Comparison of ENCODE assay signal across 15 cellular contexts in genomic region chrX:13094374-13094773, GRCh38. TPM values are rescaled to one million over a fixed set of nuclear protein-coding genes. Genes with fewer than 3 reads are reported as not detected.
DNase-seq lines count a peak whose midpoint lies in the region; ATAC-seq and TF ChIP-seq lines count a peak whose summit lies in the region.
"Had no signal": no experiment of that assay in that cellular context is flagged by ENCODE, and none has a peak within 500 bp of the region (broad histone marks: within the 10 kb centered on the region; RNA-seq: fewer than 3 reads in every experiment).

No MANE protein-coding gene starts in this region.

- in situ Hi-C loops in Panc1 (cut with HindIII; ENCODE audit: low pct_unique_long_range_greater_than_20kb, low sequenced_read_pairs) = no loop called here

- no peaks in the 10 kb centered on the region for H3K79me2 ChIP-seq in smooth muscle cell (ENCODE audit: low read depth)

- H3K4me3 ChIP-seq in Panc1 (ENCODE audit: low read depth in 2 of 2, low read length in 2 of 2) (no peak overlapping the region), smooth muscle cell (no peak overlapping the region)

- no peaks in the 10 kb centered on the region for H3K36me3 ChIP-seq in Panc1 (ENCODE audit: control insufficient read depth, insufficient read depth, low read length)
- H3K36me3 ChIP-seq in smooth muscle cell (ENCODE audit: low read depth) = no peaks in the 10 kb centered on the region

- no peaks in the 10 kb centered on the region for H3K27me3 ChIP-seq in Panc1 (ENCODE audit: control insufficient read depth, insufficient read depth, low read length)
- H3K27me3 ChIP-seq in smooth muscle cell (ENCODE audit: low read depth) = no peaks in the 10 kb centered on the region

- H3K36me3 Mint-ChIP-seq in T-helper 1 cell treated with Interleukin-12 subunit alpha and Interleukin-12 subunit beta and Interleukin-4 antibody, amounts not matched to agents 30 μg/mL and 1 μg/mL, for 36 hours (ENCODE audit: low read depth) = peaks cover 3% of the 10 kb centered on the region
- peaks cover 7% of the 10 kb centered on the region for H3K36me3 Mint-ChIP-seq in central memory CD8-positive, alpha-beta T cell (ENCODE audit: insufficient read depth)

- no TSS peak for BruUV-seq in Panc1 (replicated peaks; lab: Mats Ljungman, UMichigan)

- no peaks in the 10 kb centered on the region for H3K9me3 ChIP-seq in Panc1 (ENCODE audit: control insufficient read depth, insufficient read depth, low read depth, low read length)
- H3K9me3 ChIP-seq in smooth muscle cell (replicated peaks; ENCODE audit: low read depth) = no peaks in the 10 kb centered on the region

- no peak for ATAC-seq in Panc1
- no peak for ATAC-seq in central memory CD8-positive, alpha-beta T cell (replicated peaks; ENCODE audit: extremely low read depth, poor library complexity, severe bottlenecking)
- no peak for ATAC-seq in GM21576 (IDR thresholded peaks at IDR 0.05; ENCODE audit: unreplicated experiment)
- ATAC-seq: left lobe of liver had no signal

- H4K20me1 ChIP-seq in smooth muscle cell (ENCODE audit: low read depth) = no peaks in the 10 kb centered on the region

- H3F3A ChIP-seq in smooth muscle cell (ENCODE audit: low read depth) = peaks cover 15% of the 10 kb centered on the region

- no peak overlapping the region for H3K9ac ChIP-seq in smooth muscle cell (ENCODE audit: low read depth)

- intact Hi-C loops in Panc1 (cut with micrococcal nuclease; ENCODE audit: unreplicated experiment) = loop anchor here (10.0 kb wide), 1 partner anchor 110 kb away; no protein-coding TSS in a partner anchor

- H3K9me3 Mint-ChIP-seq in T-helper 1 cell treated with Interleukin-12 subunit alpha and Interleukin-12 subunit beta and Interleukin-4 antibody, amounts not matched to agents 30 μg/mL and 1 μg/mL, for 36 hours = no peaks in the 10 kb centered on the region
- no peaks in the 10 kb centered on the region for H3K9me3 Mint-ChIP-seq in central memory CD8-positive, alpha-beta T cell

- no peak for TF ChIP-seq CTCF in Panc1 (IDR thresholded peaks at IDR 0.05)
- TF ChIP-seq CTCF in smooth muscle cell (IDR thresholded peaks at IDR 0.05; ENCODE audit: borderline replicate concordance, insufficient read depth, poor library complexity, severe bottlenecking) = no peak

- H3K4me1 ChIP-seq in Panc1 (ENCODE audit: control insufficient read depth, insufficient read depth, low read length) (peaks cover 10% of the 10 kb centered on the region), smooth muscle cell (ENCODE audit: low read depth) (peaks cover 24% of the 10 kb centered on the region)

- peak overlapping the region; percentile 15 for H2AFZ ChIP-seq in smooth muscle cell (ENCODE audit: low read depth)

- peak overlapping the region; percentile 75 for H3K4me2 ChIP-seq in smooth muscle cell

- no peaks in the 10 kb centered on the region for H3K27me3 Mint-ChIP-seq in T-helper 1 cell treated with Interleukin-12 subunit alpha and Interleukin-12 subunit beta and Interleukin-4 antibody, amounts not matched to agents 30 μg/mL and 1 μg/mL, for 36 hours (ENCODE audit: low read depth)
- H3K27me3 Mint-ChIP-seq in central memory CD8-positive, alpha-beta T cell = no peaks in the 10 kb centered on the region

- POLR2A ChIA-PET in Panc1 (lab: Charles Lee) = no interaction called here

- DNase-seq in T-helper 1 cell = no peak
- DNase-seq in Panc1 (ENCODE audit: low read depth, low spot score) = no peak
- no peak for DNase-seq in central memory CD8-positive, alpha-beta T cell (ENCODE audit: low spot score in 2 of 2)
- DNase-seq in smooth muscle cell (lab: John Stamatoyannopoulos, UW; ENCODE audit: unreplicated experiment) = no peak
- no peak for DNase-seq in SK-N-DZ (ENCODE audit: low spot score)
- DNase-seq in DMS 273 (lab: John Stamatoyannopoulos, UW; ENCODE audit: unreplicated experiment) = no peak
- DNase-seq: erythroblast, H9, hippocampal formation, MM.1S, NCI-H2171 treated with DMSO at 0.1 percent for 48 hours had no signal

- H3K4me3 Mint-ChIP-seq in T-helper 1 cell treated with Interleukin-12 subunit alpha and Interleukin-12 subunit beta and Interleukin-4 antibody, amounts not matched to agents 30 μg/mL and 1 μg/mL, for 36 hours = peak overlapping the region; percentile 38
- H3K4me3 Mint-ChIP-seq in central memory CD8-positive, alpha-beta T cell = no peak overlapping the region
- H3K4me3 Mint-ChIP-seq: H9 had no signal

- CTCF ChIA-PET in Panc1 (lab: Charles Lee) = no interaction called here

- peaks cover 74% of the 10 kb centered on the region for H3K4me1 Mint-ChIP-seq in T-helper 1 cell treated with Interleukin-12 subunit alpha and Interleukin-12 subunit beta and Interleukin-4 antibody, amounts not matched to agents 30 μg/mL and 1 μg/mL, for 36 hours (ENCODE audit: low read depth)
- peaks cover 45% of the 10 kb centered on the region for H3K4me1 Mint-ChIP-seq in central memory CD8-positive, alpha-beta T cell

- H3K27ac ChIP-seq in Panc1 (ENCODE audit: low read length) = peak overlapping the region; percentile 81
- H3K27ac ChIP-seq in smooth muscle cell (ENCODE audit: low read depth) = peak overlapping the region; percentile 86

- peak overlapping the region; percentile 89 for H3K27ac Mint-ChIP-seq in T-helper 1 cell treated with Interleukin-12 subunit alpha and Interleukin-12 subunit beta and Interleukin-4 antibody, amounts not matched to agents 30 μg/mL and 1 μg/mL, for 36 hours
- H3K27ac Mint-ChIP-seq in central memory CD8-positive, alpha-beta T cell (ENCODE audit: low read depth) = peak overlapping the region; percentile 88
- H3K27ac Mint-ChIP-seq: H9 had no signal

RNA-seq across cellular contexts. Expression of gene FAM9C, which starts 50.0 kb away (rescaled TPM):
- not detected for total RNA-seq in Panc1 (2021; ENCODE audit: unreplicated experiment)
- polyA plus RNA-seq in Panc1 (2012; ENCODE audit: insufficient read length) = not detected
- total RNA-seq in smooth muscle cell = not detected in 2 replicates
- polyA plus RNA-seq in smooth muscle cell = not detected in 2 replicates
- not detected in 2 replicates for polyA plus RNA-seq in SK-N-DZ (2014; cell fraction: cytosol; rRNA removed)
- not detected in 2 replicates for polyA plus RNA-seq in SK-N-DZ (2014; cell fraction: nucleus; rRNA removed)
- total RNA-seq: A673, H9, left lobe of liver had no signal
